Comparison of ENCODE assay signal across 8 cellular contexts in genomic region chr15:41493205-41493901, GRCh38. TPM values are rescaled to one million over a fixed set of nuclear protein-coding genes. Genes with fewer than 3 reads are reported as not detected.
A peak's percentile ranks its signal among the peaks of the same experiment; 100 is the strongest.
DNase-seq lines count a peak whose midpoint lies in the region; ATAC-seq, FAIRE-seq and TF ChIP-seq lines count a peak whose summit lies in the region.

TSS of gene ITPKA (plus strand) at chr15:41493874. CDS start at chr15:41493928, 54 bp downstream.

- no peak for TF ChIP-seq EP300 in A549 (IDR thresholded peaks at IDR 0.05)

- H3K9me3 Mint-ChIP-seq in activated CD4-positive, alpha-beta T cell treated with anti-CD3 and anti-CD28 coated beads, Interleukin-2, amount 10 ng/mL, durations not matched to agents 7 days and 5 days = no peaks in the 10 kb centered on the region
- no peaks in the 10 kb centered on the region for H3K9me3 Mint-ChIP-seq in dendritic cell treated with granulocyte-macrophage colony-stimulating factor and Interleukin-4, amounts not matched to agents 40 ng/mL and 50 ng/mL, for 4 days

- POLR2A ChIA-PET in A549 (lab: Yijun Ruan, JAX) = interaction anchor here (1.3 to 1.8 kb wide), 2 partner anchors 51 to 129 kb away, joined by 4 to 10 read pairs; partner anchors contain the start of gene RPAP1
- POLR2A ChIA-PET in activated CD4-positive, alpha-beta T cell treated with anti-CD3 and anti-CD28 coated beads, Interleukin-2, amount 10 ng/mL, durations not matched to agents 7 days and 5 days (lab: Charles Lee) = no interaction called here

- WGBS in A549 (ENCODE audit: missing lambda C conversion rate) = 0% methylated on average over 14 of the region's 60 CpGs

- peak within 1 kb of the TSS; percentile 61 for H3K4me3 ChIP-seq in A549

- peaks cover 44% of the 10 kb centered on the region for H3K27me3 Mint-ChIP-seq in activated CD4-positive, alpha-beta T cell treated with anti-CD3 and anti-CD28 coated beads, Interleukin-2, amount 10 ng/mL, durations not matched to agents 7 days and 5 days
- H3K27me3 Mint-ChIP-seq in dendritic cell treated with granulocyte-macrophage colony-stimulating factor and Interleukin-4, amounts not matched to agents 40 ng/mL and 50 ng/mL, for 4 days = peaks cover 76% of the 10 kb centered on the region

- no peak for TF ChIP-seq RAD21 in A549 (conservative IDR thresholded peaks at IDR 0.05 in 1 of 2, IDR thresholded peaks at IDR 0.05 in 1 of 2)

- CTCF ChIA-PET in A549 (lab: Yijun Ruan, JAX) = interaction anchor here (0.6 to 1.6 kb wide), 5 partner anchors 27 to 280 kb away, joined by 3 to 5 read pairs (median 3); no protein-coding TSS in a partner anchor
- CTCF ChIA-PET in activated CD4-positive, alpha-beta T cell treated with anti-CD3 and anti-CD28 coated beads, Interleukin-2, amount 10 ng/mL, durations not matched to agents 7 days and 5 days (lab: Charles Lee) = interaction anchor here (0.6 to 2.2 kb wide), 3 partner anchors 20 to 589 kb away, joined by 3 to 8 read pairs (median 4); no protein-coding TSS in a partner anchor

- no peaks in the 10 kb centered on the region for H3K9me3 ChIP-seq in A549

- TF ChIP-seq CTCF in A549 (IDR thresholded peaks at IDR 0.05) = no peak

- TF ChIP-seq POLR2A in A549 (IDR thresholded peaks at IDR 0.05; ENCODE audit: low read length) = no peak

- intact Hi-C loops in dendritic cell treated with granulocyte-macrophage colony-stimulating factor and Interleukin-4, amounts not matched to agents 40 ng/mL and 50 ng/mL, for 4 days (cut with micrococcal nuclease) = no loop called here

- peak within 1 kb of the TSS; percentile 79 to 90 for H3K27ac ChIP-seq in A549

- no peak for FAIRE-seq in A549 (lab: Jason Lieb, UNC)

- H3K4me1 ChIP-seq in A549 = peaks cover 16% of the 10 kb centered on the region; the same call in 2 of the 3 replicates

- DNase-seq in A549 (ENCODE audit: low read depth in 1 of 2, low spot score in 1 of 2) = peak; percentile 47 to 61
- DNase-seq in NCI-H226 = peak; percentile 34
- peak; percentile 71 for DNase-seq in activated CD4-positive, alpha-beta T cell treated with anti-CD3 and anti-CD28 coated beads, Interleukin-2, amount 10 ng/mL, durations not matched to agents 7 days and 5 days
- DNase-seq in lung microvascular endothelial cell (ENCODE audit: low read depth in 2 of 2) = peak; percentile 37 to 41
- DNase-seq in stimulated activated CD8-positive, alpha-beta memory T cell treated with anti-CD3 and anti-CD28 coated beads, Interleukin-12 subunit alpha, Interleukin-12 subunit beta, amount 100 ng/mL, for 1 hour (ENCODE audit: low read depth) = peak; percentile 65

- no peaks in the 10 kb centered on the region for H3K36me3 Mint-ChIP-seq in activated CD4-positive, alpha-beta T cell treated with anti-CD3 and anti-CD28 coated beads, Interleukin-2, amount 10 ng/mL, durations not matched to agents 7 days and 5 days (ENCODE audit: low read depth)
- H3K36me3 Mint-ChIP-seq in dendritic cell treated with granulocyte-macrophage colony-stimulating factor and Interleukin-4, amounts not matched to agents 40 ng/mL and 50 ng/mL, for 4 days (ENCODE audit: low read depth) = no peaks in the 10 kb centered on the region

- H3K4me1 Mint-ChIP-seq in activated CD4-positive, alpha-beta T cell treated with anti-CD3 and anti-CD28 coated beads, Interleukin-2, amount 10 ng/mL, durations not matched to agents 7 days and 5 days = peaks cover 34% of the 10 kb centered on the region
- peaks cover 26% of the 10 kb centered on the region for H3K4me1 Mint-ChIP-seq in dendritic cell treated with granulocyte-macrophage colony-stimulating factor and Interleukin-4, amounts not matched to agents 40 ng/mL and 50 ng/mL, for 4 days (ENCODE audit: low read depth)

- no peak within 1 kb of the TSS for H3K27ac Mint-ChIP-seq in activated CD4-positive, alpha-beta T cell treated with anti-CD3 and anti-CD28 coated beads, Interleukin-2, amount 10 ng/mL, durations not matched to agents 7 days and 5 days
- H3K27ac Mint-ChIP-seq in dendritic cell treated with granulocyte-macrophage colony-stimulating factor and Interleukin-4, amounts not matched to agents 40 ng/mL and 50 ng/mL, for 4 days = peak within 1 kb of the TSS; percentile 71

- H3K4me3 Mint-ChIP-seq in activated CD4-positive, alpha-beta T cell treated with anti-CD3 and anti-CD28 coated beads, Interleukin-2, amount 10 ng/mL, durations not matched to agents 7 days and 5 days = peak within 1 kb of the TSS; percentile 71
- peak within 1 kb of the TSS; percentile 82 for H3K4me3 Mint-ChIP-seq in dendritic cell treated with granulocyte-macrophage colony-stimulating factor and Interleukin-4, amounts not matched to agents 40 ng/mL and 50 ng/mL, for 4 days

- peak; percentile 77 to 81 for ATAC-seq in A549
- ATAC-seq in GM18517 (IDR thresholded peaks at IDR 0.05; ENCODE audit: unreplicated experiment) = peak; percentile 69
- peak; percentile 65 for ATAC-seq in HG03025 (IDR thresholded peaks at IDR 0.05; ENCODE audit: low FRiP score, unreplicated experiment)

- H3K4me2 ChIP-seq in A549 = peak within 1 kb of the TSS; percentile 82

TF ChIP-seq in A549, 52 proteins besides CTCF, POLR2A, EP300 and RAD21:
- 0 out of 2 replicates have a peak, but pooled peaks have one; percentile 24 for TF ChIP-seq MAX (IDR thresholded peaks at IDR 0.05)
- TF ChIP-seq E2F6 (IDR thresholded peaks at IDR 0.05; ENCODE audit: borderline replicate concordance, low read depth) = peak; percentile 86
- no peak for TF ChIP-seq ZNF302 (CRISPR knock-in tag; IDR thresholded peaks at IDR 0.05)
- TF ChIP-seq RNF2 (IDR thresholded peaks at IDR 0.05; ENCODE audit: borderline replicate concordance, low read depth) = no peak; the same call in 1 of the 2 replicates
- no peak for TF ChIP-seq CHD2 (IDR thresholded peaks at IDR 0.05; ENCODE audit: low read length, partially characterized antibody)
- no peak for TF ChIP-seq HMGXB4 (CRISPR knock-in tag; IDR thresholded peaks at IDR 0.05; ENCODE audit: borderline replicate concordance)
- TF ChIP-seq PHF8 (IDR thresholded peaks at IDR 0.05; ENCODE audit: borderline replicate concordance, low read depth) = peak; percentile 45; the same call in 1 of the 2 replicates

RNA-seq across cellular contexts. Expression of gene ITPKA, which starts in this region (rescaled TPM):
- 0.52 and 0.73 TPM in 2 replicates for polyA plus RNA-seq in A549 (2011; rRNA removed)
- polyA plus RNA-seq in A549 (2012; cell fraction: cytosol; rRNA removed) = 1.3 and 1.7 TPM in 2 replicates
- polyA plus RNA-seq in A549 (2012; cell fraction: nucleus; rRNA removed) = 1.9 and 3.9 TPM in 2 replicates
- polyA plus RNA-seq in A549 (2017; fragmentation: RNase III; extraction: RNeasy Plus Mini Kit Qiagen cat#74134 plus additional on column Dnase treatment) = 1.1 to 1.5 TPM (median 1.3 TPM) in 3 replicates
- 1.7 TPM in 1 of 2 replicates, not detected in the other for polyA minus RNA-seq in A549 (2011; rRNA and poly(A)+ RNA removed)
- total RNA-seq in activated CD4-positive, alpha-beta T cell treated with anti-CD3 and anti-CD28 coated beads, Interleukin-2, amount 10 ng/mL, durations not matched to agents 7 days and 5 days = under 1 TPM in 1 of 2 experiments, not detected in 1; 0.35 TPM
- 0.20 and 0.65 TPM in 2 replicates for total RNA-seq in lung microvascular endothelial cell

Comparison
In these comparisons a context has a peak if more than half of its experiments do, and no peak if none do; other contexts are left out.
1. Peak in every context shown above with its lines: DNase-seq, ATAC-seq, H3K4me3 ChIP-seq and H3K27ac ChIP-seq.
2. Peak in DNase-seq in activated CD4-positive, alpha-beta T cell treated with anti-CD3 and anti-CD28 coated beads, Interleukin-2, amount 10 ng/mL, durations not matched to agents 7 days and 5 days; RNA of the gene not detected or under 1 TPM.
3. Peak in DNase-seq in lung microvascular endothelial cell; RNA of the gene not detected or under 1 TPM.